22 cellular contexts compared by ENCODE assay signal in the genomic region with DNA sequence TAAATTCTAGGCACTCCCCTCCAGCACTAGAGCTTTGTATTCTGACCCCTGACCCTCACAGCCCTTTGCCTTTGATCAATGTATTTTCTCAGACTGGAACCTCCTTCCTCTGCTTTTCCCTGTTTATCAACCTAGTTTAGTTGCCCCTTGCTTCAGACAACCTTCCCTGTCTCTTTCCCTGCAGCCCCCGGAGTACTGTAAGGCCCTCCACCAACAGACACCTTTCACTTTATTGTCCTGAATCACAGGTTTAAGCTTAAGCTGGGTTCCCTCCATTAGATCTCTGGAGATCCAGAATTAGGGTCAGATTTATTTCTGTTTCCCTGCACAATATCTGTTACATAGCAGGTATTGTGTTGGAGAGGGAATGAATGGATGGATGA.
DNase-seq lines count a peak whose midpoint lies in the region; ATAC-seq and TF ChIP-seq lines count a peak whose summit lies in the region.
"Had no signal": no experiment of that assay in that cellular context is flagged by ENCODE, and none has a peak within 500 bp of the region (broad histone marks: within the 10 kb centered on the region; RNA-seq: fewer than 3 reads in every experiment).

No MANE protein-coding gene starts in this region.

- peak overlapping the region; percentile 60 to 87 (median 75) for H3K4me2 ChIP-seq in BLaER1 treated with 17β-estradiol and CSF1 and Interleukin-3, amounts not matched to agents 10 nM and 100 nM

- H3K27ac Mint-ChIP-seq in activated naive CD4-positive, alpha-beta T cell treated with anti-CD3 and anti-CD28 coated beads, Interleukin-2, amount 50 U/mL, for 72 hours, result no peak overlapping the region
- H3K27ac Mint-ChIP-seq: nephron progenitor cell had no signal

- TF ChIP-seq POLR2A in breast epithelium (IDR thresholded peaks at IDR 0.05), result no peak

- peak; percentile 3 for ATAC-seq in GM19324 (IDR thresholded peaks at IDR 0.05; ENCODE audit: low FRiP score, unreplicated experiment)
- peak; percentile 3 for ATAC-seq in HG02870 (IDR thresholded peaks at IDR 0.05; ENCODE audit: unreplicated experiment)
- no peak for ATAC-seq in activated naive CD4-positive, alpha-beta T cell treated with anti-CD3 and anti-CD28 coated beads, Interleukin-2, amount 50 U/mL, for 72 hours
- no peak for ATAC-seq in HG02759 (IDR thresholded peaks at IDR 0.05; ENCODE audit: unreplicated experiment)
- ATAC-seq: gastrocnemius medialis, left lung, mucosa of descending colon, pancreas had no signal

- peaks cover 0 to 7% (median 0%) of the 10 kb centered on the region in 11 experiments; a peak in 1 of 22 replicates for H3K27me3 ChIP-seq in BLaER1 treated with 17β-estradiol and CSF1 and Interleukin-3, amounts not matched to agents 10 nM and 100 nM
- H3K27me3 ChIP-seq in breast epithelium, result peaks cover 0 to 4% of the 10 kb centered on the region in 2 donors
- H3K27me3 ChIP-seq: gastrocnemius medialis, left lung, pancreas, right atrium auricular region, testis, uterus had no signal

- H3K9me3 ChIP-seq in BLaER1 treated with 17β-estradiol and CSF1 and Interleukin-3, amounts not matched to agents 10 nM and 100 nM (replicated peaks in 1 of 11), result no peaks in the 10 kb centered on the region
- no peaks in the 10 kb centered on the region for H3K9me3 ChIP-seq in breast epithelium
- H3K9me3 ChIP-seq: gastrocnemius medialis, left lung, mucosa of descending colon, pancreas, right atrium auricular region, SJSA1, testis, uterus had no signal

- no peaks in the 10 kb centered on the region for H3K36me3 ChIP-seq in BLaER1 treated with 17β-estradiol and CSF1 and Interleukin-3, amounts not matched to agents 10 nM and 100 nM
- no peaks in the 10 kb centered on the region for H3K36me3 ChIP-seq in breast epithelium
- H3K36me3 ChIP-seq: gastrocnemius medialis, left lung, pancreas, right atrium auricular region, SJSA1, uterus had no signal

- H3K9me3 Mint-ChIP-seq in activated naive CD4-positive, alpha-beta T cell treated with anti-CD3 and anti-CD28 coated beads, Interleukin-2, amount 50 U/mL, for 72 hours, result no peaks in the 10 kb centered on the region
- H3K9me3 Mint-ChIP-seq: nephron progenitor cell had no signal

- intact Hi-C loops in breast epithelium (cut with DNase I; ENCODE audit: low total_unique reads), result no loop called here

- H3K9ac ChIP-seq in BLaER1 treated with 17β-estradiol and CSF1 and Interleukin-3, amounts not matched to agents 10 nM and 100 nM, result no peak overlapping the region; a peak in 1 of 22 replicates

- H3K27ac ChIP-seq in BLaER1 treated with 17β-estradiol and CSF1 and Interleukin-3, amounts not matched to agents 10 nM and 100 nM, result peak overlapping the region in 2 of 11 experiments; percentile 33 to 43; a peak in 3 of 22 replicates
- H3K27ac ChIP-seq in breast epithelium, result no peak overlapping the region
- H3K27ac ChIP-seq: gastrocnemius medialis, left lung, pancreas, right atrium auricular region, SJSA1, testis, uterus had no signal

- peaks cover 0 to 13% (median 0%) of the 10 kb centered on the region in 11 experiments; a peak in 4 of 22 replicates for H4K20me1 ChIP-seq in BLaER1 treated with 17β-estradiol and CSF1 and Interleukin-3, amounts not matched to agents 10 nM and 100 nM

- DNase-seq in SK-N-DZ (ENCODE audit: low spot score) (peak; percentile 93), dedifferentiated amniotic fluid mesenchymal stem cell (ENCODE audit: extremely low spot score) (no peak), breast epithelium (ENCODE audit: low spot score in 2 of 2) (no peak)
- DNase-seq in activated naive CD4-positive, alpha-beta T cell treated with anti-CD3 and anti-CD28 coated beads, Interleukin-2, amount 50 U/mL, for 72 hours (ENCODE audit: low spot score in 2 of 2), result no peak
- DNase-seq: amniotic stem cell; cortex of kidney; DMS79; gastrocnemius medialis; left lung; mucosa of descending colon; NCI-H146; nephron progenitor cell; pancreas; stimulated activated naive CD4-positive, alpha-beta T cell treated with Interleukin-2 at 50 U/mL for 16 hours; testis; uterus had no signal

- H3K4me1 ChIP-seq in BLaER1 treated with 17β-estradiol and CSF1 and Interleukin-3, amounts not matched to agents 10 nM and 100 nM, result peaks cover 32 to 76% (median 68%) of the 10 kb centered on the region in 10 experiments
- peaks cover 10 to 11% of the 10 kb centered on the region in 2 donors for H3K4me1 ChIP-seq in breast epithelium

- H3K36me3 Mint-ChIP-seq in activated naive CD4-positive, alpha-beta T cell treated with anti-CD3 and anti-CD28 coated beads, Interleukin-2, amount 50 U/mL, for 72 hours, result no peaks in the 10 kb centered on the region

- no peak overlapping the region for H3K4me3 ChIP-seq in BLaER1 treated with 17β-estradiol and CSF1 and Interleukin-3, amounts not matched to agents 10 nM and 100 nM
- no peak overlapping the region for H3K4me3 ChIP-seq in breast epithelium
- H3K4me3 ChIP-seq: gastrocnemius medialis, left lung, mucosa of descending colon, pancreas, right atrium auricular region, SJSA1, testis, uterus had no signal

- no peak for TF ChIP-seq CTCF in breast epithelium (IDR thresholded peaks at IDR 0.05)

Comparison
In these comparisons a context has a peak if more than half of its experiments do, and no peak if none do; other contexts are left out.
1. ATAC-seq: peak in GM19324 (single experiment) and HG02870 (single experiment); none in activated naive CD4-positive, alpha-beta T cell treated with anti-CD3 and anti-CD28 coated beads, Interleukin-2, amount 50 U/mL, for 72 hours (0 of 2) and HG02759 (single experiment).